10 cellular contexts compared by ENCODE assay signal in the genomic region with DNA sequence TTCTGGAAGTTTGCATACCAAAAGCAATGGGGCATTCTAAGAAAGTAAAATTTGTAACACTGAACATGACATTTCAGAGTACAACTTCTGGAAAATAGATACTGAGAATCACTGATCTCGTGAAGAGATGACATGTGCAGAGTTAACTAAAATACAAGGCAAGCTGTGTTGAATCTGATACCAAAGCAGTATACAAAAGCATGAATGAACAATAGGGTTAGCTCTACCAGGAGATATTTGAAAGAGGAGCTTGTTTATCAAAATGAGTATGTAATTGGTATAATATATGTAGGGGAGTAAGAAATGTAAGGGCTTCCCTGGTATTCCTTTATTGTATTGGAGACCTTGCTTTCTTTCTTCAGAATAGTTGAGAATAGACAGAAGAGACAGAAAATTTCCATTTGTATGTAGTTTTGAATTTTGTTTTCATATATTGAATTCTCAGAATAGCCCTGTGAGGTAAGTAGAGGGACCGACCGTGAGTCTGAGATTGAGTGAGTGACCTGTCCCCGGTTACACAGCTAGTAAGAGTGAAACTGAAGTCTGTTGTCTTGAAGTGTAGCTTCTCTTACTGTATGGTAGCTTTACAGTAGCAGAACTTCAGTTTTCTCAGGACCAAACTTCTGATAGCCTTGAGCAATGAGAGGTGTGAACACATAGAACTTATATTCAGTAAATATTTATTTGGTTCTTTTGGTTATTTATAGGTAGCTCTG. TPM values are rescaled to one million over a fixed set of nuclear protein-coding genes. Genes with fewer than 3 reads are reported as not detected.
DNase-seq lines count a peak whose midpoint lies in the region; ATAC-seq and TF ChIP-seq lines count a peak whose summit lies in the region.
"Had no signal": no experiment of that assay in that cellular context is flagged by ENCODE, and none has a peak within 500 bp of the region (broad histone marks: within the 10 kb centered on the region; RNA-seq: fewer than 3 reads in every experiment).

No MANE protein-coding gene starts in this region.

- no peaks in the 10 kb centered on the region for H3K27me3 ChIP-seq in naive thymus-derived CD4-positive, alpha-beta T cell (ENCODE audit: control insufficient read depth in 2 of 2, insufficient read depth in 2 of 2, low read length in 2 of 2)
- no peaks in the 10 kb centered on the region for H3K27me3 ChIP-seq in PC-9 (ENCODE audit: insufficient read depth, low read depth)
- H3K27me3 ChIP-seq: sigmoid colon had no signal

- H3K36me3 Mint-ChIP-seq in IgD-negative memory B cell, result peaks cover 2% of the 10 kb centered on the region
- peaks cover 0 to 10% (median 6%) of the 10 kb centered on the region in 5 donors for H3K36me3 Mint-ChIP-seq in naive thymus-derived CD4-positive, alpha-beta T cell

- peak; percentile 56 for ATAC-seq in GM18517 (IDR thresholded peaks at IDR 0.05; ENCODE audit: unreplicated experiment)
- ATAC-seq in GM21786 (IDR thresholded peaks at IDR 0.05; ENCODE audit: unreplicated experiment), result peak; percentile 65
- no peak for ATAC-seq in naive thymus-derived CD4-positive, alpha-beta T cell

- TF ChIP-seq CTCF in PC-9 (conservative IDR thresholded peaks at IDR 0.05), result no peak

- peaks cover 38 to 49% of the 10 kb centered on the region in 2 donors for H3K4me1 ChIP-seq in naive thymus-derived CD4-positive, alpha-beta T cell (ENCODE audit: control insufficient read depth in 2 of 2, insufficient read depth in 2 of 2, low read length in 2 of 2)
- peaks cover 10% of the 10 kb centered on the region for H3K4me1 ChIP-seq in PC-9 (replicated peaks; ENCODE audit: insufficient read depth)

- H3K9me3 ChIP-seq in naive thymus-derived CD4-positive, alpha-beta T cell (ENCODE audit: control insufficient read depth in 2 of 3, low read length in 3 of 3), result no peaks in the 10 kb centered on the region
- no peaks in the 10 kb centered on the region for H3K9me3 ChIP-seq in PC-9 (ENCODE audit: insufficient read depth, low read depth)
- H3K9me3 ChIP-seq: sigmoid colon had no signal

- no peaks in the 10 kb centered on the region for H3K9me2 ChIP-seq in PC-9 (ENCODE audit: insufficient read depth)

- no TSS peak for BruUV-seq in PC-9 (replicated peaks; lab: Mats Ljungman, UMichigan)

- H3K4me2 ChIP-seq in PC-9, result no peak overlapping the region

- no peak for DNase-seq in naive thymus-derived CD4-positive, alpha-beta T cell
- DNase-seq in NCI-H82 (lab: John Stamatoyannopoulos, UW), result no peak
- no peak for DNase-seq in PC-9
- no peak for DNase-seq in stimulated activated naive CD4-positive, alpha-beta T cell treated with Interleukin-2 at 50 U/mL for 16 hours (lab: John Stamatoyannopoulos, UW)
- no peak for DNase-seq in GF-D8 (lab: John Stamatoyannopoulos, UW)
- DNase-seq: activated CD8-positive, alpha-beta memory T cell treated with anti-CD3 and anti-CD28 coated beads for 24 hours; sigmoid colon had no signal

- H3K4me1 Mint-ChIP-seq in IgD-negative memory B cell, result peaks cover 34 to 53% (median 41%) of the 10 kb centered on the region in 3 donors
- H3K4me1 Mint-ChIP-seq in naive thymus-derived CD4-positive, alpha-beta T cell, result peaks cover 48 to 87% (median 76%) of the 10 kb centered on the region in 7 donors

- POLR2A ChIA-PET in naive thymus-derived CD4-positive, alpha-beta T cell (lab: Charles Lee), result interaction anchor here (0.9 to 1.7 kb wide), 4 partner anchors 9 to 20 kb away, joined by 3 to 8 read pairs (median 4); no protein-coding TSS in a partner anchor
- POLR2A ChIA-PET in PC-9 (lab: Charles Lee; ENCODE audit: unreplicated experiment), result no interaction called here

- H3F3A ChIP-seq in PC-9 (ENCODE audit: insufficient read depth, low read depth), result peaks cover 8% of the 10 kb centered on the region; the same call in 1 of the 2 replicates

- peaks cover 65% of the 10 kb centered on the region for H4K20me1 ChIP-seq in PC-9 (ENCODE audit: insufficient read depth)

- CTCF ChIA-PET in naive thymus-derived CD4-positive, alpha-beta T cell (lab: Charles Lee), result interaction anchor here (0.9 to 1.3 kb wide), 3 partner anchors 23 to 27 kb away, joined by 3 to 5 read pairs (median 4); no protein-coding TSS in a partner anchor
- CTCF ChIA-PET in PC-9 (lab: Charles Lee), result no interaction called here

- H3K4me3 ChIP-seq in naive thymus-derived CD4-positive, alpha-beta T cell (ENCODE audit: low read length), result no peak overlapping the region
- no peak overlapping the region for H3K4me3 ChIP-seq in PC-9
- H3K4me3 ChIP-seq: sigmoid colon had no signal

- H3K9me3 Mint-ChIP-seq in IgD-negative memory B cell, result no peaks in the 10 kb centered on the region
- peaks cover 0 to 1% (median 0%) of the 10 kb centered on the region in 11 donors for H3K9me3 Mint-ChIP-seq in naive thymus-derived CD4-positive, alpha-beta T cell

- H3K27me3 Mint-ChIP-seq in IgD-negative memory B cell, result no peaks in the 10 kb centered on the region
- peaks cover 0 to under 1% (median 0%) of the 10 kb centered on the region in 5 donors for H3K27me3 Mint-ChIP-seq in naive thymus-derived CD4-positive, alpha-beta T cell

- peaks cover 3 to 16% (median 6%) of the 10 kb centered on the region in 3 experiments for H3K36me3 ChIP-seq in naive thymus-derived CD4-positive, alpha-beta T cell (ENCODE audit: control insufficient read depth in 2 of 3, insufficient read depth in 3 of 3, low read length in 3 of 3)
- H3K36me3 ChIP-seq in PC-9 (ENCODE audit: low read depth), result peaks cover 12% of the 10 kb centered on the region; the same call in 1 of the 2 replicates
- H3K36me3 ChIP-seq: sigmoid colon had no signal

- peaks cover 88% of the 10 kb centered on the region for H3K79me2 ChIP-seq in PC-9 (ENCODE audit: low read depth)

- intact Hi-C loops in naive thymus-derived CD4-positive, alpha-beta T cell (cut with micrococcal nuclease), result loop anchor here in 1 of 2 donors (2.0 kb wide), 1 partner anchor 17 kb away; no protein-coding TSS in a partner anchor
- intact Hi-C loops in PC-9 (cut with micrococcal nuclease; ENCODE audit: unreplicated experiment), result no loop called here

- peak overlapping the region; percentile 19 to 79 (median 54) for H3K27ac Mint-ChIP-seq in IgD-negative memory B cell
- peak overlapping the region in 6 of 9 donors; percentile 0 to 84 (median 27) for H3K27ac Mint-ChIP-seq in naive thymus-derived CD4-positive, alpha-beta T cell

- peak overlapping the region; percentile 3 to 65 (median 54) for H3K4me3 Mint-ChIP-seq in IgD-negative memory B cell
- H3K4me3 Mint-ChIP-seq in naive thymus-derived CD4-positive, alpha-beta T cell, result peak overlapping the region in 9 of 10 donors; percentile 15 to 77 (median 56)

- no peak overlapping the region for H2AFZ ChIP-seq in PC-9

- no peak overlapping the region for H3K27ac ChIP-seq in naive thymus-derived CD4-positive, alpha-beta T cell (ENCODE audit: low read depth, low read length)
- H3K27ac ChIP-seq in PC-9, result no peak overlapping the region
- H3K27ac ChIP-seq: sigmoid colon had no signal

RNA-seq across cellular contexts. Expression of gene HBP1, which starts 5.0 kb away (rescaled TPM):
- polyA plus RNA-seq in IgD-negative memory B cell, result 46.4 TPM
- total RNA-seq in naive thymus-derived CD4-positive, alpha-beta T cell, result 100 to 1,000 TPM in 4 of 5 experiments, 10 to 100 TPM in 1; 34.6 to 219 (median 124) TPM
- polyA plus RNA-seq in naive thymus-derived CD4-positive, alpha-beta T cell, result 10 to 100 TPM; 63.9 to 82.9 TPM
- 60.0 and 62.1 TPM in 2 replicates for total RNA-seq in PC-9 (2021)
